18 cellular contexts compared by ENCODE assay signal in genomic region chr1:72567511-72567910, GRCh38.
A peak's percentile ranks its signal among the peaks of the same experiment; 100 is the strongest.
DNase-seq lines count a peak whose midpoint lies in the region; ATAC-seq, FAIRE-seq and TF ChIP-seq lines count a peak whose summit lies in the region.
"Had no signal": no experiment of that assay in that cellular context is flagged by ENCODE, and none has a peak within 500 bp of the region (broad histone marks: within the 10 kb centered on the region; RNA-seq: fewer than 3 reads in every experiment).

No MANE protein-coding gene starts in this region.

- H3K9ac ChIP-seq in mammary epithelial cell (ENCODE audit: insufficient read depth, low read length) (no peak overlapping the region), colonic mucosa (ENCODE audit: low read depth in 2 of 2, low read length in 2 of 2) (no peak overlapping the region)

- TF ChIP-seq CTCF in MCF 10A (IDR thresholded peaks at IDR 0.05; ENCODE audit: unreplicated experiment) (no peak), mammary epithelial cell (conservative IDR thresholded peaks at IDR 0.05 in 1 of 2, IDR thresholded peaks at IDR 0.05 in 1 of 2; ENCODE audit: extremely low read depth in 1 of 2, insufficient read depth in 1 of 2, low read depth in 1 of 2, low read length in 2 of 2) (no peak), fibroblast of villous mesenchyme (IDR thresholded peaks at IDR 0.05; ENCODE audit: insufficient read depth, low read depth, low read length) (no peak), RWPE1 (conservative IDR thresholded peaks at IDR 0.05; ENCODE audit: low read depth) (no peak), colonic mucosa (IDR thresholded peaks at IDR 0.05) (no peak)

- H2AFZ ChIP-seq in mammary epithelial cell (ENCODE audit: low read depth, low read length) = no peak overlapping the region

- H3K4me3 ChIP-seq in mammary epithelial cell (replicated peaks in 1 of 3; ENCODE audit: insufficient read depth in 1 of 3, low read depth in 2 of 3, low read length in 3 of 3) (no peak overlapping the region), fibroblast of villous mesenchyme (ENCODE audit: low read depth, low read length) (no peak overlapping the region), colonic mucosa (no peak overlapping the region)

- BruUV-seq in MCF 10A (replicated peaks; lab: Mats Ljungman, UMichigan) = no TSS peak
- BruUV-seq in mammary epithelial cell (replicated peaks; lab: Mats Ljungman, UMichigan) = no TSS peak

- CTCF ChIA-PET in MCF 10A (lab: Yijun Ruan, JAX) (no interaction called here), mammary epithelial cell (lab: Charles Lee; ENCODE audit: low non-redundant PET) (no interaction called here), RWPE1 (lab: Yijun Ruan, JAX) (interaction anchor here (0.7 kb wide), 1 partner anchor 331 kb away, joined by 3 read pairs; no protein-coding TSS in a partner anchor)

- no peak overlapping the region for H3K27ac ChIP-seq in mammary epithelial cell (ENCODE audit: insufficient read depth, low read depth, low read length)
- H3K27ac ChIP-seq in RWPE1 = no peak overlapping the region
- no peak overlapping the region for H3K27ac ChIP-seq in colonic mucosa

- H4K20me1 ChIP-seq in mammary epithelial cell (ENCODE audit: insufficient read depth, low read length) = no peaks in the 10 kb centered on the region

- POLR2A ChIA-PET in MCF 10A (lab: Yijun Ruan, JAX) (no interaction called here), RWPE1 (lab: Yijun Ruan, JAX; ENCODE audit: low non-redundant PET) (no interaction called here)

- H3K4me1 ChIP-seq in mammary epithelial cell (ENCODE audit: insufficient read depth, low read length) (no peaks in the 10 kb centered on the region), colonic mucosa (no peaks in the 10 kb centered on the region)

- DNase-seq in MCF 10A (ENCODE audit: unreplicated experiment) = peak; percentile 18
- DNase-seq in mammary epithelial cell = no peak
- DNase-seq in RPMI8226 = peak; percentile 53
- peak; percentile 11 for DNase-seq in fibroblast of villous mesenchyme (ENCODE audit: low read depth)
- no peak for DNase-seq in RWPE1 (ENCODE audit: low spot score)
- no peak for DNase-seq in frontal cortex (ENCODE audit: low spot score in 2 of 2)
- no peak for DNase-seq in colonic mucosa
- DNase-seq: activated CD4-positive, alpha-beta memory T cell treated with anti-CD3 and anti-CD28 coated beads for 36 hours; activated naive CD8-positive, alpha-beta T cell treated with anti-CD3 and anti-CD28 coated beads, Interleukin-2, amount 10 ng/mL, durations not matched to agents 7 days and 5 days; activated T-cell treated with anti-CD3 and anti-CD28 coated beads, Interleukin-2, amount 50 U/mL, for 4 hours; CD8-positive, alpha-beta T cell; central memory CD4-positive, alpha-beta T cell; immature natural killer cell; NCI-H1930; retina had no signal

- H3K4me3 Mint-ChIP-seq in MCF 10A (ENCODE audit: unreplicated experiment) = no peak overlapping the region
- H3K4me3 Mint-ChIP-seq: activated CD4-positive, alpha-beta memory T cell treated with anti-CD3 and anti-CD28 coated beads for 36 hours; activated naive CD8-positive, alpha-beta T cell treated with anti-CD3 and anti-CD28 coated beads, Interleukin-2, amount 10 ng/mL, durations not matched to agents 7 days and 5 days; activated T-cell treated with anti-CD3 and anti-CD28 coated beads, Interleukin-2, amount 50 U/mL, for 4 hours; CD8-positive, alpha-beta T cell; immature natural killer cell; memory B cell; stimulated activated naive CD8-positive, alpha-beta T cell treated with anti-CD3 and anti-CD28 coated beads, Interleukin-15, Interleukin-2, amounts not matched to agents 100 ng/mL and 50 ng/mL, for 24 hours had no signal

- ATAC-seq in GM18858 (IDR thresholded peaks at IDR 0.05; ENCODE audit: unreplicated experiment) = no peak
- ATAC-seq: CD8-positive, alpha-beta T cell had no signal

- intact Hi-C loops in MCF 10A (cut with micrococcal nuclease) (no loop called here), mammary epithelial cell (cut with micrococcal nuclease) (no loop called here), colonic mucosa (cut with DNase I) (no loop called here)

- no peaks in the 10 kb centered on the region for H3K36me3 Mint-ChIP-seq in MCF 10A (ENCODE audit: insufficient read depth, unreplicated experiment)
- H3K36me3 Mint-ChIP-seq: activated CD4-positive, alpha-beta memory T cell treated with anti-CD3 and anti-CD28 coated beads for 36 hours; activated naive CD8-positive, alpha-beta T cell treated with anti-CD3 and anti-CD28 coated beads, Interleukin-2, amount 10 ng/mL, durations not matched to agents 7 days and 5 days; CD8-positive, alpha-beta T cell; immature natural killer cell; memory B cell had no signal

- H3K9me3 ChIP-seq in mammary epithelial cell (replicated peaks; ENCODE audit: insufficient read depth, low read length) = no peaks in the 10 kb centered on the region
- H3K9me3 ChIP-seq in colonic mucosa = no peaks in the 10 kb centered on the region

- no peak for FAIRE-seq in frontal cortex (lab: Jason Lieb, UNC)

- dilution Hi-C loops in mammary epithelial cell (cut with HindIII; ENCODE audit: low sequenced_read_pairs) = no loop called here

- no peaks in the 10 kb centered on the region for H3K36me3 ChIP-seq in mammary epithelial cell (ENCODE audit: insufficient read depth, low read length)
- H3K36me3 ChIP-seq in colonic mucosa = no peaks in the 10 kb centered on the region

- no peaks in the 10 kb centered on the region for H3K27me3 Mint-ChIP-seq in MCF 10A (ENCODE audit: insufficient read depth, unreplicated experiment)
- H3K27me3 Mint-ChIP-seq: activated CD4-positive, alpha-beta memory T cell treated with anti-CD3 and anti-CD28 coated beads for 36 hours; activated naive CD8-positive, alpha-beta T cell treated with anti-CD3 and anti-CD28 coated beads, Interleukin-2, amount 10 ng/mL, durations not matched to agents 7 days and 5 days; memory B cell; stimulated activated naive CD8-positive, alpha-beta T cell treated with anti-CD3 and anti-CD28 coated beads, Interleukin-15, Interleukin-2, amounts not matched to agents 100 ng/mL and 50 ng/mL, for 24 hours had no signal

- H3K79me2 ChIP-seq in mammary epithelial cell (ENCODE audit: insufficient read depth, low read length) = no peaks in the 10 kb centered on the region

- H3K27me3 ChIP-seq in mammary epithelial cell (ENCODE audit: insufficient read depth, low read length) (no peaks in the 10 kb centered on the region), colonic mucosa (no peaks in the 10 kb centered on the region)

- peaks cover 8% of the 10 kb centered on the region for H3K4me1 Mint-ChIP-seq in MCF 10A (ENCODE audit: insufficient read depth, unreplicated experiment)
- H3K4me1 Mint-ChIP-seq: activated naive CD8-positive, alpha-beta T cell treated with anti-CD3 and anti-CD28 coated beads, Interleukin-2, amount 10 ng/mL, durations not matched to agents 7 days and 5 days; immature natural killer cell; memory B cell had no signal

- no peak overlapping the region for H3K27ac Mint-ChIP-seq in MCF 10A (ENCODE audit: low read depth, unreplicated experiment)
- H3K27ac Mint-ChIP-seq: activated CD4-positive, alpha-beta memory T cell treated with anti-CD3 and anti-CD28 coated beads for 36 hours; activated naive CD8-positive, alpha-beta T cell treated with anti-CD3 and anti-CD28 coated beads, Interleukin-2, amount 10 ng/mL, durations not matched to agents 7 days and 5 days; CD8-positive, alpha-beta T cell; immature natural killer cell; memory B cell; stimulated activated naive CD8-positive, alpha-beta T cell treated with anti-CD3 and anti-CD28 coated beads, Interleukin-15, Interleukin-2, amounts not matched to agents 100 ng/mL and 50 ng/mL, for 24 hours had no signal

- no peaks in the 10 kb centered on the region for H3K9me3 Mint-ChIP-seq in MCF 10A (ENCODE audit: unreplicated experiment)
- H3K9me3 Mint-ChIP-seq: activated naive CD8-positive, alpha-beta T cell treated with anti-CD3 and anti-CD28 coated beads, Interleukin-2, amount 10 ng/mL, durations not matched to agents 7 days and 5 days; CD8-positive, alpha-beta T cell; memory B cell; stimulated activated naive CD8-positive, alpha-beta T cell treated with anti-CD3 and anti-CD28 coated beads, Interleukin-15, Interleukin-2, amounts not matched to agents 100 ng/mL and 50 ng/mL, for 24 hours had no signal

- no peak overlapping the region for H3K4me2 ChIP-seq in mammary epithelial cell (ENCODE audit: insufficient read depth, low read depth, low read length)

- in situ Hi-C loops in mammary epithelial cell (cut with MboI; ENCODE audit: low sequenced_read_pairs in 2 of 2) = no loop called here

Comparison
In these comparisons a context has a peak if more than half of its experiments do, and no peak if none do; other contexts are left out.
1. DNase-seq: peak in MCF 10A (single experiment), RPMI8226 (single experiment) and fibroblast of villous mesenchyme (single experiment); none in mammary epithelial cell (single experiment), RWPE1 (single experiment), frontal cortex (0 of 2) and colonic mucosa (single experiment).